In genomic region chr14:58151264-58151700, GRCh38 we compare ENCODE assay signal across 8 cellular contexts. TPM values are rescaled to one million over a fixed set of nuclear protein-coding genes. Genes with fewer than 3 reads are reported as not detected.
DNase-seq lines count a peak whose midpoint lies in the region; ATAC-seq and TF ChIP-seq lines count a peak whose summit lies in the region.

No MANE protein-coding gene starts in this region.

- peak overlapping the region; percentile 82 for H3K4me3 Mint-ChIP-seq in natural killer cell

- H3K27ac Mint-ChIP-seq in natural killer cell: no peak overlapping the region

- H3K4me3 ChIP-seq in epithelial cell of proximal tubule (ENCODE audit: low read depth, low read length): peak overlapping the region; percentile 89

- DNase-seq in DMS79 treated with DMSO at 0.1 percent for 48 hours (lab: John Stamatoyannopoulos, UW) (peak; percentile 60), DMS79 (lab: John Stamatoyannopoulos, UW) (no peak), SHP77 (lab: John Stamatoyannopoulos, UW) (peak; percentile 10 to 20), epithelial cell of proximal tubule (ENCODE audit: low read depth) (no peak), natural killer cell (no peak)

- TF ChIP-seq CTCF in epithelial cell of proximal tubule (conservative IDR thresholded peaks at IDR 0.05; ENCODE audit: low read depth, low read length) (no peak), natural killer cell (IDR thresholded peaks at IDR 0.05) (no peak)

- H3K9me3 Mint-ChIP-seq in natural killer cell: no peaks in the 10 kb centered on the region

- H3K27me3 Mint-ChIP-seq in natural killer cell (ENCODE audit: low read depth in 2 of 2): peaks cover 29 to 49% of the 10 kb centered on the region in 2 donors

- ATAC-seq in natural killer cell (no peak), GM18858 (IDR thresholded peaks at IDR 0.05; ENCODE audit: unreplicated experiment) (no peak), HG02973 (IDR thresholded peaks at IDR 0.05; ENCODE audit: unreplicated experiment) (no peak), GM21423 (IDR thresholded peaks at IDR 0.05; ENCODE audit: unreplicated experiment) (no peak)

- H3K36me3 Mint-ChIP-seq in natural killer cell: no peaks in the 10 kb centered on the region

- intact Hi-C loops in natural killer cell (cut with micrococcal nuclease): no loop called here

- peaks cover 14 to 17% of the 10 kb centered on the region in 2 donors for H3K4me1 Mint-ChIP-seq in natural killer cell

RNA-seq across cellular contexts. Expression of gene ARMH4, which starts 0.7 kb away (rescaled TPM):
- total RNA-seq in epithelial cell of proximal tubule (4.4 and 5.8 TPM in 2 replicates), natural killer cell (under 1 TPM in 1 of 3 donors, not detected in 2; 0.32 TPM)

RNA-seq across cellular contexts. Expression of gene ACTR10, which starts 48.7 kb away (rescaled TPM):
- total RNA-seq in epithelial cell of proximal tubule: 70.0 and 103 TPM in 2 replicates
- total RNA-seq in natural killer cell: 10 to 100 TPM; 58.0 to 61.0 (median 60.7) TPM

Comparison
In these comparisons a context has a peak if more than half of its experiments do, and no peak if none do; other contexts are left out.
1. DNase-seq: peak in DMS79 treated with DMSO at 0.1 percent for 48 hours (single experiment) and SHP77 (2 of 2); none in DMS79 (single experiment), epithelial cell of proximal tubule (single experiment) and natural killer cell (single experiment).